Comparison of ENCODE assay signal across 16 cellular contexts in the genomic region with DNA sequence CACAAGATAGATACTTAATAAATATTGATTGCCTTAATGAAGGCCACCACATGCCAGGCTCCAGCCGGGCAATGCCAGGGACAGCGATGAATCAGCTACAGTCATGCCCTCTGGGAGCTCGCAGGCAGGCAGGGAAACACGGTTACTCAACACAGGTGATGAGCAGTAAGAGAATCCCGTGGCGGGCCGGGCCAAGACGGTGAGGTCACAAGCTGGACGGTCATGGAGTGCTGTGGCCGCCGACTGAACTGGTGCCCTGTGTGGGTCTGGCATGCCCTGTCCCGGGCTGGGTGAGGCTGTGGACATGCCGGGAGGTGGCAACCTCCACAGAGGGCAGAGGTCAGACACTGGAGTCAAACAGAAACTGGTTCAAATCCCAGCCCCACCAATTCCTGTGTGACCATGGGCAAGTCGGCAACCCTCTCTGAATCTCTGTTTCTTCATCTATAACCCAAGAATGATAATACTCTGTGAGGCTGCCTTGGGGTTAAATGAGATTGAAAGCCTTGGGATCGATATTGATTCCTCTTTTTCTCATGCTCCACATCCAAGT. TPM values are rescaled to one million over a fixed set of nuclear protein-coding genes. Genes with fewer than 3 reads are reported as not detected.
DNase-seq lines count a peak whose midpoint lies in the region; ATAC-seq and TF ChIP-seq lines count a peak whose summit lies in the region.
"Had no signal": no experiment of that assay in that cellular context is flagged by ENCODE, and none has a peak within 500 bp of the region (broad histone marks: within the 10 kb centered on the region; RNA-seq: fewer than 3 reads in every experiment).

No MANE protein-coding gene starts in this region.

- H3K4me3 ChIP-seq in breast epithelium = peak overlapping the region in 1 of 3 donors; percentile 6
- no peak overlapping the region for H3K4me3 ChIP-seq in right lobe of liver
- H3K4me3 ChIP-seq: ascending aorta, left lung, tibial nerve had no signal

- no peaks in the 10 kb centered on the region for H3K9me3 Mint-ChIP-seq in immature natural killer cell
- H3K9me3 Mint-ChIP-seq: activated CD4-positive, alpha-beta T cell treated with anti-CD3 and anti-CD28 coated beads, Interleukin-2, amount 10 ng/mL, durations not matched to agents 7 days and 5 days; T-helper 1 cell treated with Interleukin-12 subunit alpha and Interleukin-12 subunit beta and Interleukin-4 antibody, amounts not matched to agents 30 μg/mL and 1 μg/mL, for 36 hours had no signal

- no peak overlapping the region for H3K4me3 Mint-ChIP-seq in immature natural killer cell
- H3K4me3 Mint-ChIP-seq: activated CD4-positive, alpha-beta T cell treated with anti-CD3 and anti-CD28 coated beads, Interleukin-2, amount 10 ng/mL, durations not matched to agents 7 days and 5 days; T-helper 1 cell treated with Interleukin-12 subunit alpha and Interleukin-12 subunit beta and Interleukin-4 antibody, amounts not matched to agents 30 μg/mL and 1 μg/mL, for 36 hours had no signal

- WGBS in right lobe of liver (ENCODE audit: insufficient coverage, low coverage, low lambda C conversion rate, missing lambda C conversion rate) = 10% methylated on average over 6 of the region's 15 CpGs

- H3K9me3 ChIP-seq in breast epithelium = no peaks in the 10 kb centered on the region
- no peaks in the 10 kb centered on the region for H3K9me3 ChIP-seq in right lobe of liver
- H3K9me3 ChIP-seq: ascending aorta, left lung, tibial nerve had no signal

- TF ChIP-seq POLR2A in breast epithelium (IDR thresholded peaks at IDR 0.05) = no peak
- no peak for TF ChIP-seq POLR2A in right lobe of liver (IDR thresholded peaks at IDR 0.05)

- no peak for TF ChIP-seq CTCF in breast epithelium (IDR thresholded peaks at IDR 0.05)
- TF ChIP-seq CTCF in right lobe of liver (IDR thresholded peaks at IDR 0.05) = no peak

- H3K27ac Mint-ChIP-seq in immature natural killer cell = no peak overlapping the region
- H3K27ac Mint-ChIP-seq: activated CD4-positive, alpha-beta T cell treated with anti-CD3 and anti-CD28 coated beads, Interleukin-2, amount 10 ng/mL, durations not matched to agents 7 days and 5 days; T-helper 1 cell treated with Interleukin-12 subunit alpha and Interleukin-12 subunit beta and Interleukin-4 antibody, amounts not matched to agents 30 μg/mL and 1 μg/mL, for 36 hours had no signal

- H3K27ac ChIP-seq in breast epithelium = peak overlapping the region; percentile 87 to 90
- H3K27ac ChIP-seq in right lobe of liver = peak overlapping the region; percentile 47 to 60 (median 54)
- H3K27ac ChIP-seq: ascending aorta, left lung had no signal

- H3K4me1 ChIP-seq in breast epithelium (no peaks in the 10 kb centered on the region), right lobe of liver (peaks cover 0 to 10% (median 4%) of the 10 kb centered on the region in 4 donors)
- H3K4me1 ChIP-seq: ascending aorta, left lung, tibial nerve had no signal

- intact Hi-C loops in breast epithelium (cut with DNase I; ENCODE audit: low total_unique reads) (no loop called here), right lobe of liver (cut with DNase I) (loop anchor here in 1 of 2 donors (5.0 kb wide), 1 partner anchor 75 kb away; no protein-coding TSS in a partner anchor)

- peak; percentile 93 to 97 (median 96) for ATAC-seq in right lobe of liver
- ATAC-seq in GM19035 (IDR thresholded peaks at IDR 0.05; ENCODE audit: unreplicated experiment) = no peak
- ATAC-seq: left lung had no signal

- H3K36me3 ChIP-seq in breast epithelium (no peaks in the 10 kb centered on the region), right lobe of liver (no peaks in the 10 kb centered on the region)
- H3K36me3 ChIP-seq: ascending aorta, left lung, tibial nerve had no signal

- no peaks in the 10 kb centered on the region for H3K27me3 ChIP-seq in breast epithelium
- no peaks in the 10 kb centered on the region for H3K27me3 ChIP-seq in right lobe of liver
- H3K27me3 ChIP-seq: ascending aorta had no signal

- peaks cover 3 to 7% (median 5%) of the 10 kb centered on the region in 3 donors for H3K27me3 Mint-ChIP-seq in immature natural killer cell (ENCODE audit: low read depth in 3 of 3)

- H3K4me1 Mint-ChIP-seq in immature natural killer cell = peaks cover 5 to 6% of the 10 kb centered on the region in 2 donors

- DNase-seq in 8988T = peak; percentile 96
- peak; percentile 94 for DNase-seq in M059J (ENCODE audit: low read depth)
- DNase-seq in breast epithelium (ENCODE audit: low spot score in 2 of 2) = peak; percentile 87 to 91
- peak; percentile 94 to 97 (median 97) for DNase-seq in right lobe of liver
- no peak for DNase-seq in immature natural killer cell
- DNase-seq in ureter (ENCODE audit: low spot score) = no peak
- no peak for DNase-seq in activated CD4-positive, alpha-beta T cell treated with anti-CD3 and anti-CD28 coated beads, Interleukin-2, amount 50 U/mL, for 4 hours
- DNase-seq: activated CD4-positive, alpha-beta T cell treated with anti-CD3 and anti-CD28 coated beads, Interleukin-2, amount 10 ng/mL, durations not matched to agents 7 days and 5 days; effector CD8-positive, alpha-beta T cell; left lung; NCI-H2081; stimulated activated CD4-positive, alpha-beta T cell treated with anti-CD3 and anti-CD28 coated beads, Interleukin-12 subunit alpha, Interleukin-12 subunit beta, amount 100 ng/mL, for 4 hours had no signal

- no peaks in the 10 kb centered on the region for H3K36me3 Mint-ChIP-seq in immature natural killer cell

RNA-seq across cellular contexts. Expression of a gene that starts 13.2 kb away (rescaled TPM):
- total RNA-seq in M059J (2014; rRNA removed; shearing (Covaris generic)) = 6.1 and 10.9 TPM in 2 replicates
- total RNA-seq in breast epithelium (10 to 100 TPM in 2 of 3 donors, 1 to 10 TPM in 1; 3.5 to 12.0 (median 10.2) TPM), right lobe of liver (10 to 100 TPM; 11.4 to 16.6 (median 14.7) TPM), ureter (88.2 TPM)
- polyA plus RNA-seq in immature natural killer cell = 1 to 10 TPM in 2 of 3 donors, under 1 TPM in 1; 0.68 to 2.1 (median 1.5) TPM

RNA-seq across cellular contexts. Expression of a gene that starts 28.2 kb away (rescaled TPM):
- total RNA-seq in M059J (2014; rRNA removed; shearing (Covaris generic)) = 0.89 and 1.7 TPM in 2 replicates
- total RNA-seq in breast epithelium (not detected), right lobe of liver (not detected), ureter (1.8 TPM)
- not detected for polyA plus RNA-seq in immature natural killer cell
- total RNA-seq: activated CD4-positive, alpha-beta T cell treated with anti-CD3 and anti-CD28 coated beads, Interleukin-2, amount 10 ng/mL, durations not matched to agents 7 days and 5 days; ascending aorta; left lung had no signal

Comparison
In these comparisons a context has a peak if more than half of its experiments do, and no peak if none do; other contexts are left out.
1. DNase-seq: peak in 8988T (single experiment), M059J (single experiment), breast epithelium (2 of 2) and right lobe of liver (3 of 3); none in immature natural killer cell (0 of 3), ureter (single experiment) and activated CD4-positive, alpha-beta T cell treated with anti-CD3 and anti-CD28 coated beads, Interleukin-2, amount 50 U/mL, for 4 hours (0 of 2).